In the genomic region with DNA sequence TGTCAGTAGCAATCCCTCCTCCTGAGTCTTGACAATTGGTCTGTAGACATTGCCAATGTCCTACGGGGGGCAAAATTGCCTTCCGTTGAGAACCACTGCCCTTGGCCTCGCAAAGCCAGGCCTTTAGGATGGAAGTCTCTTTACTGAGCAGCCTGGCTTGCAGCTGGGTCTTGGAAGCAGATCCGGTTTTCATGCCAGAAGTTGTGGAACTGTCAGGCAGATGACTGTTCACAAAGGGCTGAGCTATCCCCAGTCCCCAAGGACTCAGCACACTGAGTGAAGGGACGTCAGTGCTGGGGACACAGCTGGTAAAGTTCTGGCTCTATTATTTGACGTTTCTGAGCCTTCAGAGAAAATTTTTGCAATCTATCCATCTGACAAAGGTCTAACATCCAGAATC, we compare ENCODE assay signal across 25 cellular contexts.
DNase-seq lines count a peak whose midpoint lies in the region; ATAC-seq and TF ChIP-seq lines count a peak whose summit lies in the region.
"Had no signal": no experiment of that assay in that cellular context is flagged by ENCODE, and none has a peak within 500 bp of the region (broad histone marks: within the 10 kb centered on the region; RNA-seq: fewer than 3 reads in every experiment).

No MANE protein-coding gene starts in this region.

- no peak overlapping the region for H3K4me3 Mint-ChIP-seq in neural crest cell
- H3K4me3 Mint-ChIP-seq: CD4-positive, alpha-beta memory T cell had no signal

- H3K4me1 Mint-ChIP-seq in neural crest cell = peaks cover 3% of the 10 kb centered on the region
- H3K4me1 Mint-ChIP-seq: CD4-positive, alpha-beta memory T cell had no signal

- no peak for TF ChIP-seq CTCF in neural crest cell (conservative IDR thresholded peaks at IDR 0.05)

- H3K27me3 Mint-ChIP-seq in neural crest cell (ENCODE audit: low read depth) = peaks cover 11% of the 10 kb centered on the region

- ATAC-seq in GM21447 (IDR thresholded peaks at IDR 0.05; ENCODE audit: unreplicated experiment) = no peak
- no peak for ATAC-seq in HG03571 (IDR thresholded peaks at IDR 0.05; ENCODE audit: unreplicated experiment)
- ATAC-seq in HG03469 (IDR thresholded peaks at IDR 0.05; ENCODE audit: unreplicated experiment) = no peak
- ATAC-seq: A549, HCT116, PC-3 had no signal

- H3K27ac Mint-ChIP-seq in neural crest cell (ENCODE audit: unreplicated experiment) = peak overlapping the region; percentile 62

- peaks cover 14% of the 10 kb centered on the region for H3K9me3 Mint-ChIP-seq in neural crest cell

- peaks cover 4% of the 10 kb centered on the region for H3K36me3 Mint-ChIP-seq in neural crest cell (ENCODE audit: low read depth)
- H3K36me3 Mint-ChIP-seq: CD4-positive, alpha-beta memory T cell had no signal

- DNase-seq in NCI-H526 (lab: John Stamatoyannopoulos, UW) (peak; percentile 78 to 79), globus pallidus (ENCODE audit: low spot score) (peak; percentile 53), neural crest cell (ENCODE audit: low read depth, low spot score) (no peak)
- no peak for DNase-seq in stimulated activated CD4-positive, alpha-beta T cell treated with anti-CD3 and anti-CD28 coated beads, Interleukin-2, amount 100 ng/mL, for 24 hours
- DNase-seq: AML-193; CD4-positive, alpha-beta memory T cell; COR-L47; DMS53; GOT3; NCI-H1092; NCI-H1417 treated with DMSO at 0.1 percent for 48 hours; NCI-H1694 treated with DMSO at 0.1 percent for 48 hours; NCI-H2081 treated with DMSO at 0.1 percent for 48 hours; NCI-H2171; NCI-H226; NCI-H524; NCI-H82; NK-92 treated with Interleukin-12 subunit alpha and Interleukin-12 subunit beta, amount 100 ng/mL, for 24 hours; PC-3; SK-N-SH had no signal

Comparison
In these comparisons a context has a peak if more than half of its experiments do, and no peak if none do; other contexts are left out.
1. DNase-seq: peak in NCI-H526 (2 of 2) and globus pallidus (single experiment); none in neural crest cell (single experiment) and stimulated activated CD4-positive, alpha-beta T cell treated with anti-CD3 and anti-CD28 coated beads, Interleukin-2, amount 100 ng/mL, for 24 hours (0 of 2).